In genomic region chr16:54253118-54253517, GRCh38 we compare ENCODE assay signal across 34 cellular contexts. TPM values are rescaled to one million over a fixed set of nuclear protein-coding genes. Genes with fewer than 3 reads are reported as not detected.
"Had no signal": no experiment of that assay in that cellular context is flagged by ENCODE, and none has a peak within 500 bp of the region (broad histone marks: within the 10 kb centered on the region; RNA-seq: fewer than 3 reads in every experiment).

No MANE protein-coding gene starts in this region.

- H3K27ac ChIP-seq: adrenal gland, body of pancreas, coronary artery, dorsolateral prefrontal cortex, gastroesophageal sphincter, left lung, neutrophil, thoracic aorta, uterus, WERI-Rb-1 had no signal

- H3K27ac Mint-ChIP-seq: activated naive CD4-positive, alpha-beta T cell treated with anti-CD3 and anti-CD28 coated beads for 36 hours; activated naive CD8-positive, alpha-beta T cell treated with anti-CD3 and anti-CD28 coated beads for 36 hours; activated T-helper 1 cell treated with anti-CD3 and anti-CD28 coated beads, Interleukin-12 subunit alpha, Interleukin-12 subunit beta, Interleukin-2, Interleukin-4 antibody, amounts not matched to agents 30 ng/mL and 10 ng/mL and 1 ng/mL, durations not matched to agents 14 hours and 24 hours and 36 hours; mesothelial cell of epicardium; naive thymus-derived CD8-positive, alpha-beta T cell; stimulated activated effector memory CD8-positive, alpha-beta T cell treated with anti-CD3 and anti-CD28 coated beads, Interleukin-12 subunit alpha, Interleukin-12 subunit beta, amount 100 ng/mL, for 72 hours; stimulated activated naive CD8-positive, alpha-beta T cell treated with anti-CD3 and anti-CD28 coated beads, Interleukin-15, Interleukin-2, amounts not matched to agents 100 ng/mL and 50 ng/mL, for 24 hours; T-helper 1 cell treated with Interleukin-12 subunit alpha and Interleukin-12 subunit beta and Interleukin-4 antibody, amounts not matched to agents 30 μg/mL and 1 μg/mL, for 36 hours had no signal

- H3K27me3 Mint-ChIP-seq: activated naive CD8-positive, alpha-beta T cell treated with anti-CD3 and anti-CD28 coated beads for 36 hours had no signal

- H3K9me3 Mint-ChIP-seq: activated naive CD4-positive, alpha-beta T cell treated with anti-CD3 and anti-CD28 coated beads for 36 hours; activated naive CD8-positive, alpha-beta T cell treated with anti-CD3 and anti-CD28 coated beads for 36 hours; activated T-helper 1 cell treated with anti-CD3 and anti-CD28 coated beads, Interleukin-12 subunit alpha, Interleukin-12 subunit beta, Interleukin-2, Interleukin-4 antibody, amounts not matched to agents 30 ng/mL and 10 ng/mL and 1 ng/mL, durations not matched to agents 14 hours and 24 hours and 36 hours; mesothelial cell of epicardium; stimulated activated effector memory CD8-positive, alpha-beta T cell treated with anti-CD3 and anti-CD28 coated beads, Interleukin-12 subunit alpha, Interleukin-12 subunit beta, amount 100 ng/mL, for 72 hours; stimulated activated naive CD8-positive, alpha-beta T cell treated with anti-CD3 and anti-CD28 coated beads, Interleukin-15, Interleukin-2, amounts not matched to agents 100 ng/mL and 50 ng/mL, for 24 hours; T-helper 1 cell treated with Interleukin-12 subunit alpha and Interleukin-12 subunit beta and Interleukin-4 antibody, amounts not matched to agents 30 μg/mL and 1 μg/mL, for 36 hours had no signal

- ATAC-seq: activated CD4-positive, CD25-positive, alpha-beta regulatory T cell treated with anti-CD3 and anti-CD28 coated beads, Interleukin-2, amount 50 U/mL, for 24 hours; body of pancreas; gastroesophageal sphincter; left lung; naive thymus-derived CD8-positive, alpha-beta T cell; sciatic nerve; stimulated activated effector memory CD8-positive, alpha-beta T cell treated with anti-CD3 and anti-CD28 coated beads, Interleukin-12 subunit alpha, Interleukin-12 subunit beta, amount 100 ng/mL, for 72 hours had no signal

- H3K4me3 ChIP-seq: adrenal gland, body of pancreas, coronary artery, dorsolateral prefrontal cortex, gastroesophageal sphincter, left lung, skin epidermis, thoracic aorta, uterus had no signal

- H3K4me1 ChIP-seq: adrenal gland, body of pancreas, gastroesophageal sphincter, left lung, uterus had no signal

- H3K9me3 ChIP-seq: adrenal gland, body of pancreas, gastroesophageal sphincter, left lung, neutrophil, thoracic aorta, uterus had no signal

- H3K36me3 Mint-ChIP-seq: activated naive CD8-positive, alpha-beta T cell treated with anti-CD3 and anti-CD28 coated beads for 36 hours; mesothelial cell of epicardium; naive thymus-derived CD8-positive, alpha-beta T cell; stimulated activated effector memory CD8-positive, alpha-beta T cell treated with anti-CD3 and anti-CD28 coated beads, Interleukin-12 subunit alpha, Interleukin-12 subunit beta, amount 100 ng/mL, for 72 hours had no signal

- H3K36me3 ChIP-seq: adrenal gland, gastroesophageal sphincter, left lung, neutrophil, thoracic aorta, uterus, WERI-Rb-1 had no signal

- H3K4me1 Mint-ChIP-seq: activated naive CD8-positive, alpha-beta T cell treated with anti-CD3 and anti-CD28 coated beads for 36 hours; naive thymus-derived CD8-positive, alpha-beta T cell; stimulated activated effector memory CD8-positive, alpha-beta T cell treated with anti-CD3 and anti-CD28 coated beads, Interleukin-12 subunit alpha, Interleukin-12 subunit beta, amount 100 ng/mL, for 72 hours had no signal

- H3K4me3 Mint-ChIP-seq: activated naive CD4-positive, alpha-beta T cell treated with anti-CD3 and anti-CD28 coated beads for 36 hours; activated naive CD8-positive, alpha-beta T cell treated with anti-CD3 and anti-CD28 coated beads for 36 hours; activated T-helper 1 cell treated with anti-CD3 and anti-CD28 coated beads, Interleukin-12 subunit alpha, Interleukin-12 subunit beta, Interleukin-2, Interleukin-4 antibody, amounts not matched to agents 30 ng/mL and 10 ng/mL and 1 ng/mL, durations not matched to agents 14 hours and 24 hours and 36 hours; mesothelial cell of epicardium; naive thymus-derived CD8-positive, alpha-beta T cell; stimulated activated effector memory CD8-positive, alpha-beta T cell treated with anti-CD3 and anti-CD28 coated beads, Interleukin-12 subunit alpha, Interleukin-12 subunit beta, amount 100 ng/mL, for 72 hours; stimulated activated naive CD8-positive, alpha-beta T cell treated with anti-CD3 and anti-CD28 coated beads, Interleukin-15, Interleukin-2, amounts not matched to agents 100 ng/mL and 50 ng/mL, for 24 hours; T-helper 1 cell treated with Interleukin-12 subunit alpha and Interleukin-12 subunit beta and Interleukin-4 antibody, amounts not matched to agents 30 μg/mL and 1 μg/mL, for 36 hours had no signal

- H3K27me3 ChIP-seq: adrenal gland, body of pancreas, left lung, neutrophil, uterus had no signal

- DNase-seq: activated CD4-positive, alpha-beta T cell treated with anti-CD3 and anti-CD28 coated beads for 48 hours; activated CD4-positive, alpha-beta T cell treated with anti-CD3 and anti-CD28 coated beads, Interleukin-2, amount 50 U/mL, for 48 hours; activated CD8-positive, alpha-beta memory T cell treated with anti-CD3 and anti-CD28 coated beads for 24 hours; activated effector memory CD4-positive, alpha-beta T cell treated with anti-CD3 and anti-CD28 coated beads, Interleukin-2, amount 50 U/mL, for 16 hours; activated naive CD4-positive, alpha-beta T cell treated with anti-CD3 and anti-CD28 coated beads for 36 hours; activated naive CD8-positive, alpha-beta T cell treated with anti-CD3 and anti-CD28 coated beads for 36 hours; aorta; body of pancreas; dorsolateral prefrontal cortex; effector memory CD4-positive, alpha-beta T cell; hippocampal formation; kidney; left lung; naive thymus-derived CD8-positive, alpha-beta T cell; stimulated activated CD4-positive, alpha-beta T cell treated with anti-CD3 and anti-CD28 coated beads, Interleukin-12 subunit alpha, Interleukin-12 subunit beta, amount 100 ng/mL, for 4 hours; stimulated activated CD4-positive, alpha-beta T cell treated with anti-CD3 and anti-CD28 coated beads, Interleukin-4, amount 100 ng/mL, for 1 hour; SW 1271; T-helper 9 cell; trophoblast cell; uterus; WERI-Rb-1 had no signal

RNA-seq across cellular contexts. Expression of gene IRX3, which starts 33.5 kb away (rescaled TPM):
- total RNA-seq: activated naive CD4-positive, alpha-beta T cell treated with anti-CD3 and anti-CD28 coated beads for 36 hours; activated naive CD8-positive, alpha-beta T cell treated with anti-CD3 and anti-CD28 coated beads for 36 hours; naive thymus-derived CD8-positive, alpha-beta T cell had no signal
- polyA plus RNA-seq: naive thymus-derived CD8-positive, alpha-beta T cell had no signal
